Comparison of ENCODE assay signal across 3 cellular contexts in the genomic region with DNA sequence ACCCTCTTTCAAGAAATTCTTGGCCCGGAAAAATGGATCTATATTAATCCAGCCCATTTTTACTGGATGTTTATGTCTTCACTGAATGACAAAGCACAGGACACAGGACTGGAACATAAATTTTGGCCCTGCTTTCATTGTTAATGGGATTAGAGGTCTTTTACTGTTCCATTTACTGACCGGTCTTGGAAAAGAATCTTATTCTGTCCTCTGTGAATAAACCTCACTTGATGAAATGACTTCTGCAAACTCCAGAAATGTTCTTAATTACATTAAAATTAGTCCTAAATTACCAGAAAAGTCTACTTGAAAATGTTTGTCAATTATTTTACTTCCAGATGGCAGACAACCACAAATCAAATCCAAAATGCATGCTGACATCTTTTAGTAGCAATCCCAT.
"Had no signal": no experiment of that assay in that cellular context is flagged by ENCODE, and none has a peak within 500 bp of the region (broad histone marks: within the 10 kb centered on the region; RNA-seq: fewer than 3 reads in every experiment).

No MANE protein-coding gene starts in this region.

- H3K4me3 ChIP-seq: GM12878 had no signal

- ATAC-seq: GM12878 had no signal

- DNase-seq: GDM1, GF-D8 had no signal
